Comparison of ENCODE assay signal across 1 cellular context in genomic region chr14:23090254-23090636, GRCh38.
TF ChIP-seq lines count a peak whose summit lies in the region.

No MANE protein-coding gene starts in this region.

TF ChIP-seq in IMR-90, 13 proteins besides CTCF, POLR2A, EP300 and RAD21:
- TF ChIP-seq MAZ (IDR thresholded peaks at IDR 0.05; ENCODE audit: borderline replicate concordance, low read depth, low read length) (no peak), USF2 (IDR thresholded peaks at IDR 0.05; ENCODE audit: low read depth, low read length) (no peak), FOS (IDR thresholded peaks at IDR 0.05; ENCODE audit: low read depth, low read length) (no peak), CEBPB (IDR thresholded peaks at IDR 0.05; ENCODE audit: low read depth, low read length) (no peak)
TF ChIP-seq in IMR-90: peak in this region for 0.
